ENCODE assay signal across 16 cellular contexts in the genomic region with DNA sequence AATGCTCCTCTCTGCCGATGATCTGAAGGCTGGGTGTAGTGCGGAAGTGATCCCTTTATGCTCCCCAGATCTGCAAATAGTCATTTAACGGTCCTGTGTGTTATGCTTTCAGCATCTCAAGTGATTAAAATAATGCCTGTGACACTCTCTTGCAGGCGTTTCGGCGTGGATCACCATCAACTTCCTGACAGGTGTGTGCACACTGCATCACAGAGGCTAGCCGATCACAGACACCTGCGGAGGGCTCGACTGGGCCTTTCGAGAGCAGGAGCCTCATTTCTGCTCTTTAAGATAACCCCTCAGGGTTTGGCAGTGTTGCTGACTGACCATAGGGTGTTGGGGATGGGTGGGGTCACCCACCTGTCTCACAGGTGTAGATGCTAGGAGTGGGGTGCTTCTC. TPM values are rescaled to one million over a fixed set of nuclear protein-coding genes. Genes with fewer than 3 reads are reported as not detected.
DNase-seq lines count a peak whose midpoint lies in the region; ATAC-seq and TF ChIP-seq lines count a peak whose summit lies in the region.
"Had no signal": no experiment of that assay in that cellular context is flagged by ENCODE, and none has a peak within 500 bp of the region (broad histone marks: within the 10 kb centered on the region; RNA-seq: fewer than 3 reads in every experiment).

No MANE protein-coding gene starts in this region.

- no peak for DNase-seq in right atrium auricular region (ENCODE audit: low spot score)
- no peak for DNase-seq in left cardiac atrium
- DNase-seq in OCI-LY7 (ENCODE audit: low spot score): peak; percentile 7
- DNase-seq in mesenteric fat pad (ENCODE audit: low spot score): peak; percentile 43
- no peak for DNase-seq in Ammon's horn (ENCODE audit: low spot score)
- DNase-seq: Caco-2; CD4-positive, CD25-positive, alpha-beta regulatory T cell; CD8-positive, alpha-beta T cell; DMS153; DND-41; GOT3; HCEC 1CT had no signal

- CTCF ChIA-PET in OCI-LY7 (lab: Charles Lee; ENCODE audit: unreplicated experiment): no interaction called here

- intact Hi-C loops in left cardiac atrium (cut with DNase I): no loop called here
- intact Hi-C loops in OCI-LY7 (cut with micrococcal nuclease; ENCODE audit: unreplicated experiment): no loop called here

- H3K4me3 ChIP-seq in right atrium auricular region (no peak overlapping the region), OCI-LY7 (ENCODE audit: low read depth, low read length, poor library complexity, severe bottlenecking) (no peak overlapping the region)
- H3K4me3 ChIP-seq: BLaER1 had no signal

- no peaks in the 10 kb centered on the region for H3K27me3 Mint-ChIP-seq in stimulated activated memory B cell treated with anti-CD40 and anti-IgM and Interleukin-4, amounts not matched to agents 10 μg/mL and 1 μg/mL and 100 μg/mL, for 72 hours
- H3K27me3 Mint-ChIP-seq: B cell; CD4-positive, CD25-positive, alpha-beta regulatory T cell had no signal

- H2AFZ ChIP-seq in OCI-LY7 (ENCODE audit: low read length): no peak overlapping the region

- H4K20me1 ChIP-seq in OCI-LY7 (ENCODE audit: insufficient read depth, low read length): no peaks in the 10 kb centered on the region; the same call in 1 of the 2 replicates

- H3K27me3 ChIP-seq in right atrium auricular region: no peaks in the 10 kb centered on the region
- H3K27me3 ChIP-seq: BLaER1 had no signal

- BruUV-seq in OCI-LY7 (replicated peaks; lab: Mats Ljungman, UMichigan): no TSS peak

- H3K36me3 ChIP-seq in right atrium auricular region (peaks cover 89% of the 10 kb centered on the region), OCI-LY7 (ENCODE audit: insufficient read depth, low read length) (no peaks in the 10 kb centered on the region)

- no peaks in the 10 kb centered on the region for H3K79me2 ChIP-seq in OCI-LY7 (ENCODE audit: insufficient read depth, low read depth, low read length)

- POLR2A ChIA-PET in OCI-LY7 (lab: Charles Lee): no interaction called here

- ATAC-seq in left cardiac atrium: no peak
- no peak for ATAC-seq in stimulated activated memory B cell treated with anti-CD40 and anti-IgM and Interleukin-4, amounts not matched to agents 10 μg/mL and 1 μg/mL and 100 μg/mL, for 72 hours
- ATAC-seq: CD8-positive, alpha-beta T cell had no signal

- no peak overlapping the region for H3K27ac Mint-ChIP-seq in stimulated activated memory B cell treated with anti-CD40 and anti-IgM and Interleukin-4, amounts not matched to agents 10 μg/mL and 1 μg/mL and 100 μg/mL, for 72 hours
- H3K27ac Mint-ChIP-seq: B cell; CD8-positive, alpha-beta T cell had no signal

- no peak overlapping the region for H3K4me2 ChIP-seq in OCI-LY7 (ENCODE audit: low read length)
- H3K4me2 ChIP-seq: BLaER1 had no signal

- no peaks in the 10 kb centered on the region for H3K9me3 ChIP-seq in right atrium auricular region
- H3K9me3 ChIP-seq in OCI-LY7 (ENCODE audit: low read length): no peaks in the 10 kb centered on the region
- H3K9me3 ChIP-seq: BLaER1, Caco-2 had no signal

- H3K27ac ChIP-seq in right atrium auricular region: peak overlapping the region; percentile 88 to 96
- H3K27ac ChIP-seq in OCI-LY7 (ENCODE audit: low read depth, low read length, poor library complexity, severe bottlenecking): no peak overlapping the region
- H3K27ac ChIP-seq: BLaER1, C4-2B had no signal

- H3K36me3 Mint-ChIP-seq in stimulated activated memory B cell treated with anti-CD40 and anti-IgM and Interleukin-4, amounts not matched to agents 10 μg/mL and 1 μg/mL and 100 μg/mL, for 72 hours: peaks cover 61% of the 10 kb centered on the region

- no peaks in the 10 kb centered on the region for H3K4me1 Mint-ChIP-seq in stimulated activated memory B cell treated with anti-CD40 and anti-IgM and Interleukin-4, amounts not matched to agents 10 μg/mL and 1 μg/mL and 100 μg/mL, for 72 hours
- H3K4me1 Mint-ChIP-seq: B cell had no signal

- H3K4me1 ChIP-seq in right atrium auricular region (peaks cover 0 to 21% of the 10 kb centered on the region in 2 donors), OCI-LY7 (ENCODE audit: insufficient read depth, low read length, poor library complexity, severe bottlenecking) (no peaks in the 10 kb centered on the region)
- H3K4me1 ChIP-seq: Caco-2 had no signal

- H3K4me3 Mint-ChIP-seq in stimulated activated memory B cell treated with anti-CD40 and anti-IgM and Interleukin-4, amounts not matched to agents 10 μg/mL and 1 μg/mL and 100 μg/mL, for 72 hours: no peak overlapping the region
- H3K4me3 Mint-ChIP-seq: B cell; CD4-positive, CD25-positive, alpha-beta regulatory T cell; CD8-positive, alpha-beta T cell had no signal

- no peak for TF ChIP-seq CTCF in right atrium auricular region (IDR thresholded peaks at IDR 0.05)
- TF ChIP-seq CTCF in OCI-LY7 (conservative IDR thresholded peaks at IDR 0.05; ENCODE audit: low read length): no peak

- H3K9me2 ChIP-seq in OCI-LY7 (ENCODE audit: insufficient read depth, low read length): no peaks in the 10 kb centered on the region

- H3K9me3 Mint-ChIP-seq in stimulated activated memory B cell treated with anti-CD40 and anti-IgM and Interleukin-4, amounts not matched to agents 10 μg/mL and 1 μg/mL and 100 μg/mL, for 72 hours: no peaks in the 10 kb centered on the region
- H3K9me3 Mint-ChIP-seq: CD4-positive, CD25-positive, alpha-beta regulatory T cell; CD8-positive, alpha-beta T cell had no signal

RNA-seq across cellular contexts. Expression of a gene that starts 20.0 kb away (rescaled TPM):
- 100 to 1,000 TPM in 1 of 2 donors, 10 to 100 TPM in 1; 75.9 to 116 TPM for total RNA-seq in right atrium auricular region
- total RNA-seq in left cardiac atrium: 100 to 1,000 TPM; 110 to 127 TPM
- total RNA-seq in OCI-LY7 (2014; rRNA removed; shearing (Covaris generic)): not detected in 2 replicates
- 2.3 and 4.2 TPM in 2 replicates for total RNA-seq in OCI-LY7 (2022)
- 54.3 TPM for total RNA-seq in mesenteric fat pad

RNA-seq across cellular contexts. Expression of a gene that starts 32.4 kb away (rescaled TPM):
- total RNA-seq in right atrium auricular region (100 to 1,000 TPM; 145 to 174 TPM), left cardiac atrium (100 to 1,000 TPM; 103 to 152 TPM), OCI-LY7 (2022) (6.4 and 7.0 TPM in 2 replicates), mesenteric fat pad (121 TPM)
- total RNA-seq in OCI-LY7 (2014; rRNA removed; shearing (Covaris generic)): 4.5 and 4.9 TPM in 2 replicates

Comparison
In these comparisons a context has a peak if more than half of its experiments do, and no peak if none do; other contexts are left out.
1. DNase-seq: peak in OCI-LY7 (single experiment) and mesenteric fat pad (single experiment); none in right atrium auricular region (single experiment), left cardiac atrium (single experiment) and Ammon's horn (single experiment).
2. RNA of a gene that starts 20.0 kb away (total RNA-seq): 110 to 127 TPM in left cardiac atrium, 75.9 to 116 TPM in right atrium auricular region and 54.3 TPM in mesenteric fat pad (single experiment); 2.3 to 4.2 TPM in OCI-LY7; every median in the first group is over 10 times any median in the second.
3. RNA of a gene that starts 32.4 kb away (total RNA-seq): 145 to 174 TPM in right atrium auricular region, 103 to 152 TPM in left cardiac atrium and 121 TPM in mesenteric fat pad (single experiment); 4.5 to 7.0 TPM in OCI-LY7; every median in the first group is over 10 times any median in the second.